In genomic region chr10:70668454-70668970, GRCh38 we compare ENCODE assay signal across 30 cellular contexts. TPM values are rescaled to one million over a fixed set of nuclear protein-coding genes. Genes with fewer than 3 reads are reported as not detected.
DNase-seq lines count a peak whose midpoint lies in the region; ATAC-seq and TF ChIP-seq lines count a peak whose summit lies in the region.
"Had no signal": no experiment of that assay in that cellular context is flagged by ENCODE, and none has a peak within 500 bp of the region (broad histone marks: within the 10 kb centered on the region; RNA-seq: fewer than 3 reads in every experiment).

No MANE protein-coding gene starts in this region.

- H3K4me3 ChIP-seq in GM23248 (no peak overlapping the region), brain microvascular endothelial cell (ENCODE audit: low read depth, low read length) (no peak overlapping the region), spleen (no peak overlapping the region)
- H3K4me3 ChIP-seq: adrenal gland, dorsolateral prefrontal cortex, esophagus squamous epithelium, gastrocnemius medialis, lung, mucosa of descending colon, prostate gland, right lobe of liver, SJSA1, stomach, thyroid gland, uterus had no signal

- H3K79me2 ChIP-seq in GM23248 (ENCODE audit: insufficient read depth) = no peaks in the 10 kb centered on the region

- peaks cover 36% of the 10 kb centered on the region for H3F3A ChIP-seq in GM23248 (ENCODE audit: insufficient read depth)

- H3K27ac ChIP-seq in GM23248 (no peak overlapping the region), brain microvascular endothelial cell (no peak overlapping the region), spleen (no peak overlapping the region)
- H3K27ac ChIP-seq: adrenal gland, esophagus squamous epithelium, gastrocnemius medialis, prostate gland, right lobe of liver, SJSA1, stomach, thyroid gland, uterus had no signal

- TF ChIP-seq CTCF in brain microvascular endothelial cell (IDR thresholded peaks at IDR 0.05; ENCODE audit: low read depth, low read length, missing control alignments) = no peak
- TF ChIP-seq CTCF in spleen (IDR thresholded peaks at IDR 0.05 in 8 of 11, conservative IDR thresholded peaks at IDR 0.05 in 3 of 11) = no peak

- no peaks in the 10 kb centered on the region for H3K9me2 ChIP-seq in GM23248 (ENCODE audit: insufficient read depth)

- TF ChIP-seq POLR2A in spleen (IDR thresholded peaks at IDR 0.05) = no peak

- DNase-seq in GM23248 (peak; percentile 48), RPMI7951 (ENCODE audit: low read depth) (peak; percentile 51), brain microvascular endothelial cell (peak; percentile 57), spleen (peak; percentile 6), medulla oblongata (ENCODE audit: extremely low spot score) (no peak), NCI-H1417 (lab: John Stamatoyannopoulos, UW) (no peak)
- DNase-seq: activated CD4-positive, alpha-beta memory T cell treated with anti-CD3 and anti-CD28 coated beads, Interleukin-2, amount 10 ng/mL, durations not matched to agents 7 days and 5 days; activated CD4-positive, CD25-positive, alpha-beta regulatory T cell treated with anti-CD3 and anti-CD28 coated beads, Interleukin-2, amount 50 U/mL, for 72 hours; activated CD8-positive, alpha-beta memory T cell treated with anti-CD3 and anti-CD28 coated beads, Interleukin-2, amount 50 U/mL, for 4 hours; activated naive CD4-positive, alpha-beta T cell treated with anti-CD3 and anti-CD28 coated beads, Interleukin-2, amount 10 ng/mL, durations not matched to agents 7 days and 5 days; adrenal gland; esophagus squamous epithelium; gastrocnemius medialis; mucosa of descending colon; natural killer cell; NCI-H1694 treated with DMSO at 0.1 percent for 48 hours; NCI-H446; occipital lobe; stimulated activated CD4-positive, alpha-beta T cell treated with anti-CD3 and anti-CD28 coated beads, Interleukin-12 subunit alpha, Interleukin-12 subunit beta, amount 100 ng/mL, for 4 hours; stimulated activated CD4-positive, alpha-beta T cell treated with anti-CD3 and anti-CD28 coated beads, Interleukin-2, amount 100 ng/mL, for 48 hours; stomach; T-helper 1 cell; thyroid gland; uterus had no signal

- H3K9me3 ChIP-seq in GM23248 (ENCODE audit: low read depth) (no peaks in the 10 kb centered on the region), spleen (peaks cover 0 to 4% (median 0%) of the 10 kb centered on the region in 8 donors)
- H3K9me3 ChIP-seq: adrenal gland, esophagus squamous epithelium, gastrocnemius medialis, mucosa of descending colon, prostate gland, right lobe of liver, SJSA1, stomach, thyroid gland, uterus had no signal

- intact Hi-C loops in spleen (cut with DNase I; ENCODE audit: low total_unique reads) = no loop called here

- 85 to 88% methylated on average over 10 of the region's 10 CpGs for WGBS in GM23248 (ENCODE audit: low coverage in 1 of 2, low lambda C conversion rate in 2 of 2, missing lambda C conversion rate in 2 of 2), 2 experiments
- 87 to 98% (median 91%) methylated on average over 10 of the region's 10 CpGs for WGBS in spleen, 5 donors

- no peak overlapping the region for H3K9ac ChIP-seq in GM23248

- H3K4me2 ChIP-seq in GM23248 (ENCODE audit: unreplicated experiment) = no peak overlapping the region

- no peak for ATAC-seq in HG03039 (IDR thresholded peaks at IDR 0.05; ENCODE audit: unreplicated experiment)
- ATAC-seq: gastrocnemius medialis, mucosa of descending colon, natural killer cell, right lobe of liver had no signal

- in situ Hi-C loops in GM23248 (cut with MboI) (no loop called here), brain microvascular endothelial cell (cut with HindIII; ENCODE audit: low pct_ligation_motif_present, low sequenced_read_pairs) (loop anchor here (25.0 kb wide), 1 partner anchor 106 kb away; no protein-coding TSS in a partner anchor)

- no peaks in the 10 kb centered on the region for H4K20me1 ChIP-seq in GM23248 (ENCODE audit: insufficient read depth)

- H3K36me3 ChIP-seq in GM23248 (ENCODE audit: low read depth) (no peaks in the 10 kb centered on the region), brain microvascular endothelial cell (replicated peaks) (no peaks in the 10 kb centered on the region), spleen (no peaks in the 10 kb centered on the region)
- H3K36me3 ChIP-seq: adrenal gland, esophagus squamous epithelium, gastrocnemius medialis, prostate gland, right lobe of liver, SJSA1, stomach, thyroid gland, uterus had no signal

- H2AFZ ChIP-seq in GM23248 = no peak overlapping the region

- peaks cover 24% of the 10 kb centered on the region for H3K4me1 ChIP-seq in GM23248 (ENCODE audit: insufficient read depth)
- peaks cover 0 to 29% (median 11%) of the 10 kb centered on the region in 6 donors for H3K4me1 ChIP-seq in spleen
- H3K4me1 ChIP-seq: prostate gland, uterus had no signal

- H3K27me3 ChIP-seq in GM23248 (replicated peaks; ENCODE audit: insufficient read depth) (no peaks in the 10 kb centered on the region), brain microvascular endothelial cell (replicated peaks) (no peaks in the 10 kb centered on the region), spleen (replicated peaks in 1 of 7) (peaks cover 0 to 37% (median 14%) of the 10 kb centered on the region in 7 donors)
- H3K27me3 ChIP-seq: adrenal gland, right lobe of liver, thyroid gland, uterus had no signal

RNA-seq across cellular contexts. Expression of gene ADAMTS14, which starts 3.8 kb away (rescaled TPM):
- total RNA-seq in GM23248 (2014; rRNA removed; shearing (Covaris generic)) = 0.97 and 1.4 TPM in 2 replicates
- polyA plus RNA-seq in GM23248 (2016; fragmentation: Nextera tagmentation; extraction: Ambion mirVana) (0.76 and 0.91 TPM in 2 replicates), spleen (under 1 TPM; 0.26 to 0.39 (median 0.32) TPM)
- 10.1 and 11.0 TPM in 2 replicates for total RNA-seq in RPMI7951 (2014; rRNA removed; shearing (Covaris generic))
- total RNA-seq in spleen = 1 to 10 TPM in 1 of 7 donors, under 1 TPM in 6; 0.09 to 1.2 (median 0.46) TPM
- total RNA-seq: activated CD4-positive, alpha-beta memory T cell treated with anti-CD3 and anti-CD28 coated beads, Interleukin-2, amount 10 ng/mL, durations not matched to agents 7 days and 5 days; thyroid gland had no signal

Comparison
In these comparisons a context has a peak if more than half of its experiments do, and no peak if none do; other contexts are left out.
1. DNase-seq: peak in GM23248 (single experiment), RPMI7951 (single experiment), brain microvascular endothelial cell (single experiment) and spleen (single experiment); none in medulla oblongata (single experiment) and NCI-H1417 (0 of 3).